Comparison of ENCODE assay signal across 1 cellular context in the genomic region with DNA sequence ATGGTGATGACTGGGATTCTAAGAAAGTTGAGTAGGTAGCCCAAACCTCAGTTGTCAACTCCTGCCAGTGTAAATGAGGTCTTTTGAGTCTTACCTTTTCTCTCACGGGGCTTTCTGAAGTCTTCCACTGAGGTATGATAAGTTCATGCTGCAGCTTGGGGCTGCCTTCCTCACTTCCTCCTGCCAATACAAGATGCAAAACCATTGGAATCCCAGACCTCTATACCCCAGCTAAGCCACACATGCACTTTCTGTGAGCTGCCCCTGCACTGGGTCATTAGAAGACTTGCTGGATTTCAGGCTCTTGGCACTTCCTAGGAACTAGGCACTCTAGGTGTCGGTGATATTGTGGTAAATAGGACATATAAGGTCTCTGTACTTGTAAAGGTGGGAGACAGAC.
TF ChIP-seq lines count a peak whose summit lies in the region.

No MANE protein-coding gene starts in this region.

TF ChIP-seq in K562, 482 proteins besides CTCF, POLR2A, EP300 and RAD21 (continued from another document):
- no peak for TF ChIP-seq PURB (CRISPR knock-in tag; IDR thresholded peaks at IDR 0.05; ENCODE audit: low read depth)
